In genomic region chr13:93304868-93305613, GRCh38 we compare ENCODE assay signal across 16 cellular contexts.
DNase-seq lines count a peak whose midpoint lies in the region; TF ChIP-seq lines count a peak whose summit lies in the region.
"Had no signal": no experiment of that assay in that cellular context is flagged by ENCODE, and none has a peak within 500 bp of the region (broad histone marks: within the 10 kb centered on the region; RNA-seq: fewer than 3 reads in every experiment).

No MANE protein-coding gene starts in this region.

- H4K8ac ChIP-seq in H9 (replicated peaks; ENCODE audit: insufficient read length, low read depth, low read length): no peak overlapping the region

- H3K18ac ChIP-seq in H9 (ENCODE audit: insufficient read length, low read depth, low read length): no peak overlapping the region

- no peaks in the 10 kb centered on the region; a peak in 1 of 5 replicates for H3K9me3 Mint-ChIP-seq in H9
- H3K9me3 Mint-ChIP-seq in endodermal cell: no peaks in the 10 kb centered on the region
- H3K9me3 Mint-ChIP-seq in glutamatergic neuron (ENCODE audit: unreplicated experiment): no peaks in the 10 kb centered on the region
- H3K9me3 Mint-ChIP-seq: activated T-helper 1 cell treated with anti-CD3 and anti-CD28 coated beads, Interleukin-12 subunit alpha, Interleukin-12 subunit beta, Interleukin-2, Interleukin-4 antibody, amounts not matched to agents 30 ng/mL and 10 ng/mL and 1 ng/mL, durations not matched to agents 14 hours and 24 hours and 36 hours had no signal

- no peak overlapping the region for H4K91ac ChIP-seq in H9 (ENCODE audit: insufficient read length, low read depth, low read length)

- H3K4me2 ChIP-seq in H9 (ENCODE audit: insufficient read depth, insufficient read length, low read length): no peak overlapping the region

- H3K36me3 ChIP-seq in endodermal cell (ENCODE audit: control insufficient read depth, insufficient read depth, low read length): peaks cover 30% of the 10 kb centered on the region
- H3K36me3 ChIP-seq: thyroid gland had no signal

- no peak overlapping the region for H2BK15ac ChIP-seq in H9 (ENCODE audit: low read depth, low read length)

- H3K9ac ChIP-seq in H9 (ENCODE audit: extremely low read depth, insufficient read length, low read length) (no peak overlapping the region), endodermal cell (ENCODE audit: extremely low read depth, low read length, poor library complexity, severe bottlenecking) (no peak overlapping the region)
- H3K9ac ChIP-seq: GM23248 had no signal

- WGBS in H9 (ENCODE audit: extremely low coverage, insufficient read length, low lambda C conversion rate): no CpG with 5 or more reads among the region's 6 CpGs
- WGBS in endodermal cell (ENCODE audit: insufficient coverage in 1 of 2, insufficient read length in 1 of 2), 2 experiments: 52 to 78% methylated on average over 2 to 6 of the region's 6 CpGs

- TF ChIP-seq POLR2A in erythroblast (IDR thresholded peaks at IDR 0.05; ENCODE audit: low read length): no peak

- no peak overlapping the region for H2AK5ac ChIP-seq in H9 (ENCODE audit: insufficient read length, low read length)

- H2BK12ac ChIP-seq in H9 (ENCODE audit: insufficient read length, low read depth, low read length): no peak overlapping the region

- no peak overlapping the region for H2AFZ ChIP-seq in H9 (ENCODE audit: low read length)
- H2AFZ ChIP-seq: GM23248 had no signal

- H3K27ac ChIP-seq in H9 (ENCODE audit: insufficient read length, low read depth, low read length) (no peak overlapping the region), endodermal cell (ENCODE audit: low read depth, low read length) (no peak overlapping the region)
- H3K27ac ChIP-seq: GM23248, thyroid gland had no signal

- no peak overlapping the region for H3T11ph ChIP-seq in H9 (ENCODE audit: low read length)

- H2BK5ac ChIP-seq in H9 (ENCODE audit: insufficient read length, low read length): no peak overlapping the region

- no peak overlapping the region for H3K56ac ChIP-seq in H9 (ENCODE audit: insufficient read length, low read depth, low read length)

- H3K14ac ChIP-seq in H9 (ENCODE audit: insufficient read depth, low read length): no peak overlapping the region

- peak overlapping the region; percentile 63 for H3K4me3 ChIP-seq in endodermal cell (ENCODE audit: low read length)
- H3K4me3 ChIP-seq: thyroid gland had no signal

- H3K27me3 Mint-ChIP-seq in H9 (ENCODE audit: low read depth) (no peaks in the 10 kb centered on the region), endodermal cell (ENCODE audit: insufficient read depth) (no peaks in the 10 kb centered on the region), glutamatergic neuron (ENCODE audit: unreplicated experiment) (no peaks in the 10 kb centered on the region)
- H3K27me3 Mint-ChIP-seq: activated CD4-positive, alpha-beta T cell treated with anti-CD3 and anti-CD28 coated beads for 36 hours; memory B cell; naive thymus-derived CD4-positive, alpha-beta T cell had no signal

- H3K4ac ChIP-seq in H9 (ENCODE audit: low read depth, low read length): no peak overlapping the region

- H3K4me1 ChIP-seq in H9 (ENCODE audit: insufficient read depth, low read length): peaks cover 3% of the 10 kb centered on the region; the same call in 1 of the 2 replicates
- peaks cover 5% of the 10 kb centered on the region for H3K4me1 ChIP-seq in endodermal cell (ENCODE audit: control insufficient read depth, insufficient read depth, low read length)
- H3K4me1 ChIP-seq: thyroid gland had no signal

- H3K27me3 ChIP-seq in H9 (ENCODE audit: insufficient read depth, low read length) (no peaks in the 10 kb centered on the region), endodermal cell (ENCODE audit: control insufficient read depth, insufficient read depth, low read length, poor library complexity, severe bottlenecking) (no peaks in the 10 kb centered on the region)
- H3K27me3 ChIP-seq: thyroid gland had no signal

- H3K4me3 Mint-ChIP-seq in H9 (no peak overlapping the region), endodermal cell (no peak overlapping the region), glutamatergic neuron (ENCODE audit: unreplicated experiment) (no peak overlapping the region)
- H3K4me3 Mint-ChIP-seq: activated CD4-positive, alpha-beta T cell treated with anti-CD3 and anti-CD28 coated beads for 36 hours; activated T-helper 1 cell treated with anti-CD3 and anti-CD28 coated beads, Interleukin-12 subunit alpha, Interleukin-12 subunit beta, Interleukin-2, Interleukin-4 antibody, amounts not matched to agents 30 ng/mL and 10 ng/mL and 1 ng/mL, durations not matched to agents 14 hours and 24 hours and 36 hours; memory B cell; naive thymus-derived CD4-positive, alpha-beta T cell had no signal

- H2BK20ac ChIP-seq in H9 (ENCODE audit: low read depth, low read length, poor library complexity, severe bottlenecking): no peak overlapping the region

- H3K9me3 ChIP-seq in H9 (ENCODE audit: control insufficient read depth, low read depth, low read length) (no peaks in the 10 kb centered on the region), endodermal cell (ENCODE audit: control insufficient read depth, low read length) (no peaks in the 10 kb centered on the region)
- H3K9me3 ChIP-seq: thyroid gland had no signal

- H2BK120ac ChIP-seq in H9 (ENCODE audit: low read depth, low read length, poor library complexity, severe bottlenecking): no peak overlapping the region

- no peaks in the 10 kb centered on the region for H3K23me2 ChIP-seq in H9 (ENCODE audit: insufficient read length, low read depth, low read length, poor library complexity, severe bottlenecking)

- DNase-seq in D341Med (ENCODE audit: low spot score) (peak; percentile 21), H9 (no peak), NCI-H526 (lab: John Stamatoyannopoulos, UW) (peak; percentile 87 to 92), endodermal cell (peak; percentile 56), ecto neural progenitor cell (ENCODE audit: low spot score) (no peak), erythroblast (lab: John Stamatoyannopoulos, UW) (no peak), glutamatergic neuron (no peak)
- DNase-seq: activated CD4-positive, alpha-beta T cell treated with anti-CD3 and anti-CD28 coated beads for 36 hours; naive thymus-derived CD4-positive, alpha-beta T cell; NK-92 treated with Interleukin-12 subunit alpha and Interleukin-12 subunit beta, amount 100 ng/mL, for 24 hours; stimulated activated naive CD4-positive, alpha-beta T cell; thyroid gland had no signal

- H3K27ac Mint-ChIP-seq in H9 (peak overlapping the region; percentile 43 to 89 (median 47); a peak in 5 of 7 replicates), endodermal cell (peak overlapping the region; percentile 1), glutamatergic neuron (ENCODE audit: unreplicated experiment) (no peak overlapping the region)
- H3K27ac Mint-ChIP-seq: activated CD4-positive, alpha-beta T cell treated with anti-CD3 and anti-CD28 coated beads for 36 hours; activated naive CD4-positive, alpha-beta T cell treated with anti-CD3 and anti-CD28 coated beads, Interleukin-2, amount 50 U/mL, for 72 hours; activated T-helper 1 cell treated with anti-CD3 and anti-CD28 coated beads, Interleukin-12 subunit alpha, Interleukin-12 subunit beta, Interleukin-2, Interleukin-4 antibody, amounts not matched to agents 30 ng/mL and 10 ng/mL and 1 ng/mL, durations not matched to agents 14 hours and 24 hours and 36 hours; memory B cell; naive thymus-derived CD4-positive, alpha-beta T cell had no signal

- no peaks in the 10 kb centered on the region for H3K79me1 ChIP-seq in H9 (ENCODE audit: insufficient read depth, low read depth, low read length, poor library complexity, severe bottlenecking)

- H3K4me1 Mint-ChIP-seq in H9 (peaks cover 22 to 26% of the 10 kb centered on the region in 2 experiments), endodermal cell (peaks cover 22% of the 10 kb centered on the region), glutamatergic neuron (ENCODE audit: low read depth, unreplicated experiment) (peaks cover 16% of the 10 kb centered on the region)
- H3K4me1 Mint-ChIP-seq: activated CD4-positive, alpha-beta T cell treated with anti-CD3 and anti-CD28 coated beads for 36 hours; memory B cell; naive thymus-derived CD4-positive, alpha-beta T cell had no signal

- no peak overlapping the region for H4K5ac ChIP-seq in H9 (ENCODE audit: insufficient read length, low read depth, low read length)

- H3K23ac ChIP-seq in H9 (ENCODE audit: insufficient read length, low read depth, low read length): no peak overlapping the region

- TF ChIP-seq CTCF in H9 (conservative IDR thresholded peaks at IDR 0.05) (no peak), endodermal cell (conservative IDR thresholded peaks at IDR 0.05) (no peak), glutamatergic neuron (IDR thresholded peaks at IDR 0.05; ENCODE audit: partially characterized antibody, unreplicated experiment) (no peak)

- H3K36me3 Mint-ChIP-seq in H9 (ENCODE audit: insufficient read depth in 1 of 3, low read depth in 3 of 3): peaks cover 0 to 2% (median 0%) of the 10 kb centered on the region in 3 experiments; a peak in 1 of 7 replicates
- peaks cover 8% of the 10 kb centered on the region for H3K36me3 Mint-ChIP-seq in endodermal cell (ENCODE audit: low read depth)
- no peaks in the 10 kb centered on the region for H3K36me3 Mint-ChIP-seq in glutamatergic neuron (ENCODE audit: unreplicated experiment)
- H3K36me3 Mint-ChIP-seq: activated naive CD4-positive, alpha-beta T cell treated with anti-CD3 and anti-CD28 coated beads, Interleukin-2, amount 50 U/mL, for 72 hours; memory B cell; naive thymus-derived CD4-positive, alpha-beta T cell had no signal

- no peaks in the 10 kb centered on the region for H3K79me2 ChIP-seq in H9 (ENCODE audit: insufficient read depth, low read length)

- no peaks in the 10 kb centered on the region for H4K20me1 ChIP-seq in H9 (ENCODE audit: control insufficient read depth, insufficient read depth, insufficient read length)

Comparison
In these comparisons a context has a peak if more than half of its experiments do, and no peak if none do; other contexts are left out.
1. DNase-seq: peak in D341Med (single experiment), NCI-H526 (2 of 2) and endodermal cell (single experiment); none in H9 (single experiment), ecto neural progenitor cell (single experiment), erythroblast (0 of 2) and glutamatergic neuron (single experiment).